In the genomic region with DNA sequence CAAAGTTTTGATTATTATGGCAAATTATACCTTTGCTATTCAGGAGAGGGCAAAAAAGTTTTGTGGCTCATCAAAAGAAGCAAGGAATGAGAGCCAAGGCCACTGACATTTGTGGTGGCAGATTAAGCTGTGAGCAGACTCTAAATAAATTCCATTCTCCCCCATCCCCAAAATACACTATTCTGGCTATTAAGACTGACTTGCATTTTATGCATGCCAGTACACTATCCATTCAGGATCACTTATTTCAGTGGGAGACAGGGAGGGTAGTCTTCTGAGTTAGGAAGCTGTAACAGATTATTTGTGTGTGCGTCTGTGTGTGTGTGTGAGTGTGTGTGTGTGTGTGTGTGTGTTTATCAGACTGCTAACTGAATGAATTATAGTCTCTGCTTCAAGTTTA, we compare ENCODE assay signal across 2 cellular contexts.
TF ChIP-seq lines count a peak whose summit lies in the region.

No MANE protein-coding gene starts in this region.

TF ChIP-seq in GM23338, 12 proteins besides CTCF, POLR2A, EP300 and RAD21 (continued from another document):
- TF ChIP-seq STAT1 (IDR thresholded peaks at IDR 0.05; ENCODE audit: unreplicated experiment), result no peak
- TF ChIP-seq, protein P1, sequence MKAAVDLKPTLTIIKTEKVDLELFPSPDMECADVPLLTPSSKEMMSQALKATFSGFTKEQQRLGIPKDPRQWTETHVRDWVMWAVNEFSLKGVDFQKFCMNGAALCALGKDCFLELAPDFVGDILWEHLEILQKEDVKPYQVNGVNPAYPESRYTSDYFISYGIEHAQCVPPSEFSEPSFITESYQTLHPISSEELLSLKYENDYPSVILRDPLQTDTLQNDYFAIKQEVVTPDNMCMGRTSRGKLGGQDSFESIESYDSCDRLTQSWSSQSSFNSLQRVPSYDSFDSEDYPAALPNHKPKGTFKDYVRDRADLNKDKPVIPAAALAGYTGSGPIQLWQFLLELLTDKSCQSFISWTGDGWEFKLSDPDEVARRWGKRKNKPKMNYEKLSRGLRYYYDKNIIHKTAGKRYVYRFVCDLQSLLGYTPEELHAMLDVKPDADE (IDR thresholded peaks at IDR 0.05), result no peak
- no peak for TF ChIP-seq EZH2 (IDR thresholded peaks at IDR 0.05; ENCODE audit: low read depth, unreplicated experiment)

TF ChIP-seq in WTC11, 78 proteins besides CTCF, POLR2A, EP300 and RAD21:
- TF ChIP-seq HMGA2 (CRISPR knock-in tag; IDR thresholded peaks at IDR 0.05) (peak; percentile 72; the same call in 1 of the 2 replicates), ZNF219 (CRISPR knock-in tag; IDR thresholded peaks at IDR 0.05; ENCODE audit: borderline replicate concordance) (no peak)
